In genomic region chr6:142855877-142856606, GRCh38 we compare ENCODE assay signal across 9 cellular contexts.
DNase-seq lines count a peak whose midpoint lies in the region; ATAC-seq, FAIRE-seq and TF ChIP-seq lines count a peak whose summit lies in the region.
"Had no signal": no experiment of that assay in that cellular context is flagged by ENCODE, and none has a peak within 500 bp of the region (broad histone marks: within the 10 kb centered on the region; RNA-seq: fewer than 3 reads in every experiment).

No MANE protein-coding gene starts in this region.

- H3K36me3 Mint-ChIP-seq in activated T-cell treated with anti-CD3 and anti-CD28 coated beads, Interleukin-2, amount 50 U/mL, for 72 hours (ENCODE audit: insufficient read depth in 2 of 2) = peaks cover 2 to 13% of the 10 kb centered on the region in 2 donors
- peaks cover 11% of the 10 kb centered on the region for H3K36me3 Mint-ChIP-seq in activated CD4-positive, alpha-beta memory T cell treated with anti-CD3 and anti-CD28 coated beads for 36 hours

- H3K27ac ChIP-seq in stomach = peak overlapping the region in 4 of 5 donors; percentile 31 to 47 (median 42)

- H3K27me3 Mint-ChIP-seq in activated T-cell treated with anti-CD3 and anti-CD28 coated beads, Interleukin-2, amount 50 U/mL, for 72 hours (ENCODE audit: low read depth) = no peaks in the 10 kb centered on the region
- no peaks in the 10 kb centered on the region for H3K27me3 Mint-ChIP-seq in activated CD4-positive, alpha-beta memory T cell treated with anti-CD3 and anti-CD28 coated beads for 36 hours

- ATAC-seq in activated T-cell treated with anti-CD3 and anti-CD28 coated beads, Interleukin-2, amount 50 U/mL, for 72 hours (replicated peaks in 1 of 2) = peak; percentile 59 to 71
- ATAC-seq in HG02938 (IDR thresholded peaks at IDR 0.05; ENCODE audit: unreplicated experiment) = peak; percentile 29

- no peaks in the 10 kb centered on the region for H3K9me3 ChIP-seq in stomach

- peak overlapping the region; percentile 72 to 82 for H3K4me3 Mint-ChIP-seq in activated T-cell treated with anti-CD3 and anti-CD28 coated beads, Interleukin-2, amount 50 U/mL, for 72 hours
- H3K4me3 Mint-ChIP-seq in activated CD4-positive, alpha-beta memory T cell treated with anti-CD3 and anti-CD28 coated beads for 36 hours = peak overlapping the region; percentile 66

- no peak for TF ChIP-seq CTCF in stomach (IDR thresholded peaks at IDR 0.05)

- H3K27me3 ChIP-seq in stomach = no peaks in the 10 kb centered on the region

- POLR2A ChIA-PET in activated CD4-positive, alpha-beta memory T cell treated with anti-CD3 and anti-CD28 coated beads for 36 hours (lab: Charles Lee) = interaction anchor here (0.8 to 4.0 kb wide), 8 partner anchors 8 to 90 kb away, joined by 3 to 20 read pairs (median 4); no protein-coding TSS in a partner anchor

- H3K9me3 Mint-ChIP-seq in activated T-cell treated with anti-CD3 and anti-CD28 coated beads, Interleukin-2, amount 50 U/mL, for 72 hours = peaks cover 0 to 3% of the 10 kb centered on the region in 2 donors
- H3K9me3 Mint-ChIP-seq in activated CD4-positive, alpha-beta memory T cell treated with anti-CD3 and anti-CD28 coated beads for 36 hours = no peaks in the 10 kb centered on the region

- CTCF ChIA-PET in activated CD4-positive, alpha-beta memory T cell treated with anti-CD3 and anti-CD28 coated beads for 36 hours (lab: Charles Lee) = interaction anchor here (0.6 to 1.0 kb wide), 3 partner anchors 16 to 422 kb away, joined by 3 to 4 read pairs (median 4); no protein-coding TSS in a partner anchor

- H3K36me3 ChIP-seq in stomach = no peaks in the 10 kb centered on the region

- DNase-seq in activated T-cell treated with anti-CD3 and anti-CD28 coated beads, Interleukin-2, amount 50 U/mL, for 72 hours = peak; percentile 52 to 54
- DNase-seq in activated T-cell treated with anti-CD3 and anti-CD28 coated beads for 4 hours (no peak), stomach (no peak), NOMO-1 treated with dmso at 0.1 percent for 144 hours (lab: John Stamatoyannopoulos, UW; ENCODE audit: unreplicated experiment) (no peak), RCC 7860 (ENCODE audit: low spot score) (no peak), SHP77 (lab: John Stamatoyannopoulos, UW) (no peak)
- DNase-seq in activated CD4-positive, alpha-beta memory T cell treated with anti-CD3 and anti-CD28 coated beads for 36 hours = peak; percentile 68

- no peak for TF ChIP-seq POLR2A in stomach (IDR thresholded peaks at IDR 0.05)

- H3K4me1 Mint-ChIP-seq in activated T-cell treated with anti-CD3 and anti-CD28 coated beads, Interleukin-2, amount 50 U/mL, for 72 hours (ENCODE audit: low read depth) = peaks cover 95% of the 10 kb centered on the region
- H3K4me1 Mint-ChIP-seq in activated CD4-positive, alpha-beta memory T cell treated with anti-CD3 and anti-CD28 coated beads for 36 hours (ENCODE audit: low read depth) = peaks cover 93% of the 10 kb centered on the region

- peak overlapping the region; percentile 98 for H3K27ac Mint-ChIP-seq in activated T-cell treated with anti-CD3 and anti-CD28 coated beads, Interleukin-2, amount 50 U/mL, for 72 hours
- H3K27ac Mint-ChIP-seq in activated CD4-positive, alpha-beta memory T cell treated with anti-CD3 and anti-CD28 coated beads for 36 hours = peak overlapping the region; percentile 92

- H3K4me3 ChIP-seq in stomach = no peak overlapping the region

- intact Hi-C loops in activated CD4-positive, alpha-beta memory T cell treated with anti-CD3 and anti-CD28 coated beads for 36 hours (cut with micrococcal nuclease) = loop anchor here (1.0 to 10.0 kb wide), 7 partner anchors 11 to 291 kb away; no protein-coding TSS in a partner anchor
- intact Hi-C loops in stomach (cut with DNase I; ENCODE audit: low total_unique reads) = no loop called here

- TF ChIP-seq EP300 in stomach (IDR thresholded peaks at IDR 0.05) = no peak

- WGBS in stomach, 5 donors = 71 to 87% (median 76%) methylated on average over 5 of the region's 5 CpGs

- H3K4me1 ChIP-seq in stomach = peaks cover 0 to 47% (median 18%) of the 10 kb centered on the region in 4 donors

- no peak for FAIRE-seq in RCC 7860 (lab: Jason Lieb, UNC)
- FAIRE-seq: endothelial cell of umbilical vein had no signal

Comparison
In these comparisons a context has a peak if more than half of its experiments do, and no peak if none do; other contexts are left out.
1. DNase-seq: peak in activated T-cell treated with anti-CD3 and anti-CD28 coated beads, Interleukin-2, amount 50 U/mL, for 72 hours (2 of 2) and activated CD4-positive, alpha-beta memory T cell treated with anti-CD3 and anti-CD28 coated beads for 36 hours (single experiment); none in activated T-cell treated with anti-CD3 and anti-CD28 coated beads for 4 hours (single experiment), stomach (single experiment), NOMO-1 treated with dmso at 0.1 percent for 144 hours (single experiment), RCC 7860 (single experiment) and SHP77 (0 of 2).